Comparison of ENCODE assay signal across 12 cellular contexts in the genomic region with DNA sequence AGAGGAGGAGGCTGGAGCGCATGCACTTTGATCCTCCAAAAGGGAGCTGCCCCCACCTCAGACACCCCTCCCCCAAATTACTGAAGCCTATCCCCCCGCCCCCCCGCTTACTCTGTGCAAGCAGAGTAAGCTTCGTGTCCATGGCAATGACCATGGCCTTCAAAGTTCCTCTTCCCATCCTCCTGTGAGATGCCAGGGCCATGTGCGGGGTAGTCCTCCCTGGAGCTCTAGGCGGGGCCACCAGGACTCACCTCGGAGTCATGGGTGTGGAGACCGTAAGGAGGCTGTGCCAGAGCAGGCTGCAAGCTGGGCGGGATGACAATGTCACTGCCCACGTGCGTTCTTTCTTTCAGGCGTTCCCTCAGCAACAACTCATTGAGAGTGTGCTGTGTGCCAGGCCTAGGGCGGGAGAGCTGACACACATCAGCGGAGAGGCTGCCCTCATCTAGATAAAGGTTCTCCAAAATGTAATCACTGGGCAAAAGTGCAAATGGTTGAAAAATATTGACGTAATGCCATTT.
DNase-seq lines count a peak whose midpoint lies in the region; ATAC-seq and TF ChIP-seq lines count a peak whose summit lies in the region.
"Had no signal": no experiment of that assay in that cellular context is flagged by ENCODE, and none has a peak within 500 bp of the region (broad histone marks: within the 10 kb centered on the region; RNA-seq: fewer than 3 reads in every experiment).

No MANE protein-coding gene starts in this region.

- no peak for TF ChIP-seq CTCF in mucosa of descending colon (IDR thresholded peaks at IDR 0.05)
- no peak for TF ChIP-seq CTCF in upper lobe of right lung (IDR thresholded peaks at IDR 0.05)

- intact Hi-C loops in mucosa of descending colon (cut with DNase I, micrococcal nuclease), result loop anchor here (10.0 kb wide), 2 partner anchors 59 to 319 kb away; no protein-coding TSS in a partner anchor
- intact Hi-C loops in upper lobe of right lung (cut with DNase I), result no loop called here

- H3K27ac ChIP-seq in epithelial cell of prostate, result no peak overlapping the region
- H3K27ac ChIP-seq in upper lobe of right lung, result no peak overlapping the region

- peak; percentile 78 for ATAC-seq in mucosa of descending colon
- peak; percentile 50 for ATAC-seq in upper lobe of right lung
- no peak for ATAC-seq in naive thymus-derived CD8-positive, alpha-beta T cell
- no peak for ATAC-seq in activated T-cell treated with anti-CD3 and anti-CD28 coated beads, Interleukin-2, amount 50 U/mL, for 4 hours
- ATAC-seq: GM23338 had no signal

- H3K4me3 ChIP-seq in mucosa of descending colon, result no peak overlapping the region
- H3K4me3 ChIP-seq in upper lobe of right lung, result no peak overlapping the region
- H3K4me3 ChIP-seq: coronary artery, GM23338 had no signal

- no peaks in the 10 kb centered on the region for H3K27me3 ChIP-seq in upper lobe of right lung

- H3K27ac Mint-ChIP-seq in naive thymus-derived CD8-positive, alpha-beta T cell, result peak overlapping the region in 2 of 10 donors; percentile 12 to 42
- H3K27ac Mint-ChIP-seq: activated naive CD8-positive, alpha-beta T cell; GM23338 had no signal

- H3K4me1 Mint-ChIP-seq in naive thymus-derived CD8-positive, alpha-beta T cell, result peaks cover 0 to under 1% (median 0%) of the 10 kb centered on the region in 4 donors
- H3K4me1 Mint-ChIP-seq in activated T-cell treated with anti-CD3 and anti-CD28 coated beads, Interleukin-2, amount 50 U/mL, for 4 hours (ENCODE audit: low read depth), result no peaks in the 10 kb centered on the region

- H3K9me3 Mint-ChIP-seq in naive thymus-derived CD8-positive, alpha-beta T cell, result no peaks in the 10 kb centered on the region
- H3K9me3 Mint-ChIP-seq in activated T-cell treated with anti-CD3 and anti-CD28 coated beads, Interleukin-2, amount 50 U/mL, for 4 hours, result no peaks in the 10 kb centered on the region
- H3K9me3 Mint-ChIP-seq: GM23338 had no signal

- peak; percentile 41 for DNase-seq in activated effector memory CD4-positive, alpha-beta T cell treated with anti-CD3 and anti-CD28 coated beads, Interleukin-2, amount 50 U/mL, for 16 hours
- no peak for DNase-seq in activated effector memory CD4-positive, alpha-beta T cell treated with Interleukin-2 at 50 U/mL for 16 hours
- DNase-seq in epithelial cell of prostate (ENCODE audit: low read depth, low spot score) (peak; percentile 61), mucosa of descending colon (peak; percentile 56 to 79 (median 70)), upper lobe of right lung (no peak), DMS114 treated with DMSO at 0.1 percent for 48 hours (lab: John Stamatoyannopoulos, UW; ENCODE audit: unreplicated experiment) (no peak)
- DNase-seq in naive thymus-derived CD8-positive, alpha-beta T cell, result no peak
- no peak for DNase-seq in activated T-cell treated with anti-CD3 and anti-CD28 coated beads, Interleukin-2, amount 50 U/mL, for 4 hours
- DNase-seq: NCI-H2227 treated with DMSO at 0.1 percent for 48 hours had no signal

- H3K4me1 ChIP-seq in mucosa of descending colon (ENCODE audit: low read depth), result no peaks in the 10 kb centered on the region
- peaks cover 2% of the 10 kb centered on the region for H3K4me1 ChIP-seq in upper lobe of right lung

- no peaks in the 10 kb centered on the region for H3K36me3 ChIP-seq in mucosa of descending colon (ENCODE audit: low read depth)
- H3K36me3 ChIP-seq in upper lobe of right lung, result no peaks in the 10 kb centered on the region

- no peaks in the 10 kb centered on the region for H3K36me3 Mint-ChIP-seq in naive thymus-derived CD8-positive, alpha-beta T cell
- no peaks in the 10 kb centered on the region for H3K36me3 Mint-ChIP-seq in activated T-cell treated with anti-CD3 and anti-CD28 coated beads, Interleukin-2, amount 50 U/mL, for 4 hours (ENCODE audit: insufficient read depth)
- H3K36me3 Mint-ChIP-seq: activated naive CD8-positive, alpha-beta T cell had no signal

- H3K9me3 ChIP-seq in mucosa of descending colon (no peaks in the 10 kb centered on the region), upper lobe of right lung (no peaks in the 10 kb centered on the region)

- POLR2A ChIA-PET in naive thymus-derived CD8-positive, alpha-beta T cell (lab: Charles Lee), result no interaction called here

- no peak overlapping the region for H3K4me3 Mint-ChIP-seq in naive thymus-derived CD8-positive, alpha-beta T cell
- no peak overlapping the region for H3K4me3 Mint-ChIP-seq in activated T-cell treated with anti-CD3 and anti-CD28 coated beads, Interleukin-2, amount 50 U/mL, for 4 hours
- H3K4me3 Mint-ChIP-seq: activated naive CD8-positive, alpha-beta T cell; GM23338 had no signal

- H3K27me3 Mint-ChIP-seq in naive thymus-derived CD8-positive, alpha-beta T cell, result peaks cover 0 to 21% (median 3%) of the 10 kb centered on the region in 5 donors
- no peaks in the 10 kb centered on the region for H3K27me3 Mint-ChIP-seq in activated T-cell treated with anti-CD3 and anti-CD28 coated beads, Interleukin-2, amount 50 U/mL, for 4 hours (ENCODE audit: low read depth)

Comparison
In these comparisons a context has a peak if more than half of its experiments do, and no peak if none do; other contexts are left out.
1. DNase-seq: peak in activated effector memory CD4-positive, alpha-beta T cell treated with anti-CD3 and anti-CD28 coated beads, Interleukin-2, amount 50 U/mL, for 16 hours (single experiment), epithelial cell of prostate (single experiment) and mucosa of descending colon (3 of 3); none in activated effector memory CD4-positive, alpha-beta T cell treated with Interleukin-2 at 50 U/mL for 16 hours (single experiment), upper lobe of right lung (single experiment), naive thymus-derived CD8-positive, alpha-beta T cell (0 of 10), activated T-cell treated with anti-CD3 and anti-CD28 coated beads, Interleukin-2, amount 50 U/mL, for 4 hours (single experiment) and DMS114 treated with DMSO at 0.1 percent for 48 hours (single experiment).
2. ATAC-seq: peak in mucosa of descending colon (single experiment) and upper lobe of right lung (single experiment); none in naive thymus-derived CD8-positive, alpha-beta T cell (0 of 2) and activated T-cell treated with anti-CD3 and anti-CD28 coated beads, Interleukin-2, amount 50 U/mL, for 4 hours (0 of 2).